In the genomic region with DNA sequence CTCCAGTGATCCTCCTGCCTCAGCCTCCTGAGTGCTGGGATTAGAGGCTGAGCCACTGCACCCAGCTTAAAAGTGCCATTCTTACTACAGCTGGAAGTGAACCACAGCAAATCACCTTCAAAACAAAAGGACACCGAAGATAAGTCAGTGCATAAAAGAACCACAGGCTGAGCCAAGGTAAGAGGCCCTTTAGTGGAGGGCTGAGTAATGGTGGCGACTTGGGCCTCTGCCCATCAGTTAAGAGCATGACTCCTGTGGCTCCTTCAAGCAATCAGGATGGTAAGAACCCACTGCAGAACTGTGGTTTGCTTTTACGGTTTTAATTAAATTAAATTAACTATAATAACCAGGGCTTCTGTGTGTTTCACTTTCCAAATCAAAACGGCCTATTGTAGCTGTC, we compare ENCODE assay signal across 1 cellular context.
TF ChIP-seq lines count a peak whose summit lies in the region.

No MANE protein-coding gene starts in this region.

TF ChIP-seq in HEK293, 187 proteins besides CTCF, POLR2A, EP300 and RAD21 (continued from another document):
- TF ChIP-seq ZNF747 (tag by site-specific recombination; IDR thresholded peaks at IDR 0.05) (no peak), SCRT1 (tag by site-specific recombination; IDR thresholded peaks at IDR 0.05; ENCODE audit: borderline replicate concordance) (peak; percentile 75), ZNF311 (tag by site-specific recombination; IDR thresholded peaks at IDR 0.05; ENCODE audit: borderline replicate concordance) (no peak), ZNF558 (tag by site-specific recombination; IDR thresholded peaks at IDR 0.05) (0 out of 2 replicates have a peak, but pooled peaks have one; percentile 55), ZNF677 (tag by site-specific recombination; IDR thresholded peaks at IDR 0.05) (no peak), ZNF138 (tag by site-specific recombination; IDR thresholded peaks at IDR 0.05; ENCODE audit: borderline replicate concordance) (no peak), ZNF521 (tag by site-specific recombination; IDR thresholded peaks at IDR 0.05) (no peak)
- TF ChIP-seq, protein P1, sequence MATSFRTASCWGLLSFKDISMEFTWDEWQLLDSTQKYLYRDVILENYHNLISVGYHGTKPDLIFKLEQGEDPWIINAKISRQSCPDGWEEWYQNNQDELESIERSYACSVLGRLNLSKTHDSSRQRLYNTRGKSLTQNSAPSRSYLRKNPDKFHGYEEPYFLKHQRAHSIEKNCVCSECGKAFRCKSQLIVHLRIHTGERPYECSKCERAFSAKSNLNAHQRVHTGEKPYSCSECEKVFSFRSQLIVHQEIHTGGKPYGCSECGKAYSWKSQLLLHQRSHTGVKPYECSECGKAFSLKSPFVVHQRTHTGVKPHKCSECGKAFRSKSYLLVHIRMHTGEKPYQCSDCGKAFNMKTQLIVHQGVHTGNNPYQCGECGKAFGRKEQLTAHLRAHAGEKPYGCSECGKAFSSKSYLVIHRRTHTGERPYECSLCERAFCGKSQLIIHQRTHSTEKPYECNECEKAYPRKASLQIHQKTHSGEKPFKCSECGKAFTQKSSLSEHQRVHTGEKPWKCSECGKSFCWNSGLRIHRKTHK (tag by site-specific recombination; IDR thresholded peaks at IDR 0.05): no peak
- TF ChIP-seq, protein P2, sequence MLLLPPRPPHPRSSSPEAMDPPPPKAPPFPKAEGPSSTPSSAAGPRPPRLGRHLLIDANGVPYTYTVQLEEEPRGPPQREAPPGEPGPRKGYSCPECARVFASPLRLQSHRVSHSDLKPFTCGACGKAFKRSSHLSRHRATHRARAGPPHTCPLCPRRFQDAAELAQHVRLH (tag by site-specific recombination; IDR thresholded peaks at IDR 0.05): peak; percentile 94
